In the genomic region with DNA sequence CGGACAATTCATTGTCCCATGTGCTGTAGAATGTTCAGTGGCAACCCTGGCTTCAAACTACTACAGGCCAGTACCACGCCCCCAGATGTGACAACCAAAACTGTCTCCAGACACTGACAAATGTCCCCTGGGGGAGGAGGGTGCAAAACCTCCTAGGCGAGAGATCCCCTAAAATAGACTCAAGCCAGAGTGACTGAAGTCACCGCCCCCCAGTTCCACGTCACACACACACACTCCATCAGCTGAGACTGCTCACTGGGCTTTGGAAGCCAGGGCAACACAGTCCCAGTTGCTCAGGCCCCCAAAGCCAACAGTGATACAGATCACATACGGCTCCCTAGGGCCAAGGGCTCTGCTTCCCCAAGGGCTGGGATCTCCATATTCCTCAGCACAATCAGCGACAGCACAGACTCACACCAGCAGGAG, we compare ENCODE assay signal across 8 cellular contexts. TPM values are rescaled to one million over a fixed set of nuclear protein-coding genes. Genes with fewer than 3 reads are reported as not detected.
DNase-seq lines count a peak whose midpoint lies in the region; ATAC-seq, FAIRE-seq and TF ChIP-seq lines count a peak whose summit lies in the region.

No MANE protein-coding gene starts in this region.

- TF ChIP-seq POLR2A in H1 (IDR thresholded peaks at IDR 0.05; ENCODE audit: control extremely low read depth in 1 of 2, low read depth in 2 of 2, low read length in 2 of 2) (no peak), stomach (IDR thresholded peaks at IDR 0.05) (no peak)

- no peak overlapping the region for H3K23ac ChIP-seq in H1 (ENCODE audit: insufficient read length)

- peaks cover 0 to 90% of the 10 kb centered on the region in 2 experiments; a peak in 2 of 4 replicates for H3K79me2 ChIP-seq in H1 (ENCODE audit: control insufficient read depth in 1 of 2, insufficient read depth in 2 of 2, low read length in 2 of 2)

- no peak overlapping the region for H3K4ac ChIP-seq in H1 (replicated peaks; ENCODE audit: insufficient read length, low read depth, low read length)

- H3K4me3 Mint-ChIP-seq in CD8-positive, alpha-beta T cell: peak overlapping the region; percentile 86

- H3K9me3 ChIP-seq in CD8-positive, alpha-beta T cell (ENCODE audit: low read length): no peaks in the 10 kb centered on the region
- H3K9me3 ChIP-seq in H1 (ENCODE audit: insufficient read depth in 2 of 2, low read depth in 1 of 2, low read length in 1 of 2) (no peaks in the 10 kb centered on the region), stomach (no peaks in the 10 kb centered on the region)

- H3K14ac ChIP-seq in H1 (ENCODE audit: insufficient read length): no peak overlapping the region

- CTCF ChIA-PET in CD8-positive, alpha-beta T cell (lab: Charles Lee): interaction anchor here (0.9 to 6.1 kb wide), 4 partner anchors 8 to 87 kb away, joined by 3 to 30 read pairs (median 4); no protein-coding TSS in a partner anchor
- CTCF ChIA-PET in H1 (lab: Charles Lee; ENCODE audit: partially characterized antibody): interaction anchor here (0.9 to 4.1 kb wide), 8 partner anchors 9 to 237 kb away, joined by 3 to 30 read pairs (median 3); no protein-coding TSS in a partner anchor

- peak overlapping the region; percentile 42 for H3K27ac ChIP-seq in CD8-positive, alpha-beta T cell (ENCODE audit: low read depth, low read length)
- H3K27ac ChIP-seq in H1 (ENCODE audit: low read depth, low read length) (no peak overlapping the region), stomach (no peak overlapping the region)

- TF ChIP-seq CTCF in CD8-positive, alpha-beta T cell (IDR thresholded peaks at IDR 0.05): no peak
- TF ChIP-seq CTCF in H1 (IDR thresholded peaks at IDR 0.05; ENCODE audit: control extremely low read depth in 1 of 3, insufficient read depth in 1 of 3, low read depth in 1 of 3, low read length in 3 of 3): no peak
- no peak for TF ChIP-seq CTCF in stomach (IDR thresholded peaks at IDR 0.05)

- peak in 1 of 7 experiments; percentile 39 for DNase-seq in CD8-positive, alpha-beta T cell
- DNase-seq in H1 (ENCODE audit: low read depth in 1 of 2, low spot score in 2 of 2) (no peak), kidney tubule cell (ENCODE audit: low spot score) (no peak), stomach (no peak), NCI-H524 treated with DMSO at 0.1 percent for 48 hours (lab: John Stamatoyannopoulos, UW) (no peak), NCI-H1417 treated with DMSO at 0.1 percent for 48 hours (lab: John Stamatoyannopoulos, UW) (no peak)

- H2BK12ac ChIP-seq in H1 (ENCODE audit: low read depth, low read length): no peak overlapping the region

- no peak for FAIRE-seq in H1 (lab: Jason Lieb, UNC)

- no peak overlapping the region for H2AK5ac ChIP-seq in H1 (ENCODE audit: low read depth, low read length)

- WGBS in H1 (ENCODE audit: extremely low coverage in 1 of 2, insufficient coverage in 1 of 2, insufficient read length in 1 of 2, insufficient replicate concordance in 2 of 2, low coverage in 1 of 2, low lambda C conversion rate in 2 of 2, missing lambda C conversion rate in 1 of 2), 2 experiments: 62% methylated on average over 7 of the region's 7 CpGs; no CpG with 5 or more reads in 1 of the 2 experiments
- WGBS in stomach, 5 donors: 75 to 90% (median 88%) methylated on average over 7 of the region's 7 CpGs

- POLR2A ChIA-PET in CD8-positive, alpha-beta T cell (lab: Charles Lee): interaction anchor here (0.7 to 1.9 kb wide), 6 partner anchors 12 to 262 kb away, joined by 3 to 9 read pairs (median 5); a partner anchor contains a TSS
- POLR2A ChIA-PET in H1 (lab: Charles Lee; ENCODE audit: partially characterized antibody): interaction anchor here (0.7 to 1.8 kb wide), 2 partner anchors 10 to 266 kb away, joined by 4 to 7 read pairs; no protein-coding TSS in a partner anchor

- H4K8ac ChIP-seq in H1 (ENCODE audit: extremely low read depth, insufficient read depth, low read length): no peak overlapping the region; the same call in 1 of the 2 replicates

- intact Hi-C loops in CD8-positive, alpha-beta T cell (cut with DNase I, micrococcal nuclease): loop anchor here (1.0 to 5.0 kb wide), 6 partner anchors 12 to 114 kb away; a partner anchor contains a TSS
- intact Hi-C loops in stomach (cut with DNase I; ENCODE audit: low total_unique reads): no loop called here

- no peak; a peak in 1 of 4 replicates for TF ChIP-seq RAD21 in H1 (IDR thresholded peaks at IDR 0.05 in 1 of 2, conservative IDR thresholded peaks at IDR 0.05 in 1 of 2; ENCODE audit: low read depth in 2 of 2, low read length in 2 of 2)

- no peak for TF ChIP-seq EP300 in H1 (IDR thresholded peaks at IDR 0.05; ENCODE audit: borderline replicate concordance in 1 of 2, low read depth in 2 of 2, low read length in 2 of 2)
- no peak for TF ChIP-seq EP300 in stomach (IDR thresholded peaks at IDR 0.05)

- peaks cover 17% of the 10 kb centered on the region for H3K4me1 ChIP-seq in CD8-positive, alpha-beta T cell (ENCODE audit: insufficient read depth, low read length)
- H3K4me1 ChIP-seq in H1 (replicated peaks in 1 of 4; ENCODE audit: control insufficient read depth in 3 of 4, insufficient read depth in 4 of 4, low read length in 3 of 4) (peaks cover 12 to 35% (median 20%) of the 10 kb centered on the region in 4 experiments), stomach (peaks cover 0 to 21% (median 10%) of the 10 kb centered on the region in 4 donors)

- H3K4me3 ChIP-seq in CD8-positive, alpha-beta T cell (ENCODE audit: low read depth, low read length): peak overlapping the region; percentile 26
- 0 out of 8 replicates have a peak overlapping the region, but pooled peaks of 1 of the 4 experiments have one; percentile 22 for H3K4me3 ChIP-seq in H1 (ENCODE audit: extremely low read depth in 1 of 4, insufficient read depth in 2 of 4, low read depth in 3 of 4, low read length in 4 of 4)
- H3K4me3 ChIP-seq in stomach: no peak overlapping the region

- no peak for ATAC-seq in CD8-positive, alpha-beta T cell
- ATAC-seq in GM19351 (IDR thresholded peaks at IDR 0.05; ENCODE audit: unreplicated experiment): peak; percentile 80
- peak; percentile 75 for ATAC-seq in HG03432 (IDR thresholded peaks at IDR 0.05; ENCODE audit: unreplicated experiment)

- no peak overlapping the region for H3K9ac ChIP-seq in H1 (replicated peaks in 1 of 4; ENCODE audit: extremely low read depth in 1 of 4, low read depth in 3 of 4, low read length in 3 of 4)

- no peak overlapping the region for H4K5ac ChIP-seq in H1 (ENCODE audit: insufficient read length, low read depth, low read length)

- H3K56ac ChIP-seq in H1 (replicated peaks; ENCODE audit: insufficient read length, low read depth, low read length): no peak overlapping the region

- no peak overlapping the region for H4K91ac ChIP-seq in H1 (replicated peaks; ENCODE audit: insufficient read length, low read length)

- no peaks in the 10 kb centered on the region for H3K27me3 Mint-ChIP-seq in CD8-positive, alpha-beta T cell (ENCODE audit: low read depth)

- H3K9me3 Mint-ChIP-seq in CD8-positive, alpha-beta T cell: no peaks in the 10 kb centered on the region

- H2BK120ac ChIP-seq in H1 (replicated peaks; ENCODE audit: low read depth, low read length): no peak overlapping the region

- H3K4me1 Mint-ChIP-seq in CD8-positive, alpha-beta T cell (ENCODE audit: low read depth): peaks cover 31% of the 10 kb centered on the region

- no peak overlapping the region for H2AFZ ChIP-seq in H1 (ENCODE audit: low read length)

- peaks cover 13% of the 10 kb centered on the region for H3K36me3 Mint-ChIP-seq in CD8-positive, alpha-beta T cell

- peaks cover 25 to 33% of the 10 kb centered on the region in 2 experiments for H4K20me1 ChIP-seq in H1 (replicated peaks in 1 of 2; ENCODE audit: control insufficient read depth in 1 of 2, insufficient read depth in 2 of 2, low read length in 2 of 2)

- peaks cover 32% of the 10 kb centered on the region for H3K79me1 ChIP-seq in H1 (ENCODE audit: low read depth, low read length)

- no peaks in the 10 kb centered on the region for H3K27me3 ChIP-seq in CD8-positive, alpha-beta T cell (ENCODE audit: insufficient read depth, low read length)
- H3K27me3 ChIP-seq in H1 (replicated peaks in 1 of 4; ENCODE audit: control insufficient read depth in 3 of 4, extremely low read depth in 1 of 4, insufficient read depth in 3 of 4, low read length in 3 of 4): no peaks in the 10 kb centered on the region
- no peaks in the 10 kb centered on the region for H3K27me3 ChIP-seq in stomach

- no peak overlapping the region for H2BK20ac ChIP-seq in H1 (ENCODE audit: low read length)

- peak overlapping the region; percentile 96 for H3K27ac Mint-ChIP-seq in CD8-positive, alpha-beta T cell

- H3K36me3 ChIP-seq in CD8-positive, alpha-beta T cell (ENCODE audit: insufficient read depth, low read length): no peaks in the 10 kb centered on the region
- H3K36me3 ChIP-seq in H1 (ENCODE audit: control insufficient read depth in 2 of 4, insufficient read depth in 4 of 4, low read length in 3 of 4) (no peaks in the 10 kb centered on the region; a peak in 1 of 8 replicates), stomach (peaks cover 0 to 19% (median 12%) of the 10 kb centered on the region in 4 donors)

- no peaks in the 10 kb centered on the region for H3K23me2 ChIP-seq in H1 (ENCODE audit: low read depth, low read length)

- no peak overlapping the region for H2BK15ac ChIP-seq in H1 (ENCODE audit: low read length)

- H3K4me2 ChIP-seq in H1 (ENCODE audit: insufficient read depth in 1 of 2, low read depth in 2 of 2, low read length in 2 of 2): peak overlapping the region; percentile 36 to 53; a peak in 3 of 4 replicates

- no peak overlapping the region; the same call in 1 of the 2 replicates for H3K18ac ChIP-seq in H1 (ENCODE audit: extremely low read depth, low read length)

- H2BK5ac ChIP-seq in H1 (ENCODE audit: low read depth, low read length): no peak overlapping the region; the same call in 1 of the 2 replicates

TF ChIP-seq in H1, 55 proteins besides CTCF, POLR2A, EP300 and RAD21 (continues in another document):
- TF ChIP-seq, protein P1, sequence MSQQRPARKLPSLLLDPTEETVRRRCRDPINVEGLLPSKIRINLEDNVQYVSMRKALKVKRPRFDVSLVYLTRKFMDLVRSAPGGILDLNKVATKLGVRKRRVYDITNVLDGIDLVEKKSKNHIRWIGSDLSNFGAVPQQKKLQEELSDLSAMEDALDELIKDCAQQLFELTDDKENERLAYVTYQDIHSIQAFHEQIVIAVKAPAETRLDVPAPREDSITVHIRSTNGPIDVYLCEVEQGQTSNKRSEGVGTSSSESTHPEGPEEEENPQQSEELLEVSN (IDR thresholded peaks at IDR 0.05): no peak

RNA-seq across cellular contexts. Expression of a gene that starts 19.1 kb away (rescaled TPM):
- 10 to 100 TPM; 28.3 to 35.7 TPM for total RNA-seq in CD8-positive, alpha-beta T cell
- total RNA-seq in H1 (2021; fragmentation: NEBNext Ultra II Directional; extraction: Animal tissue kit (Norgen Biotek cat#: 25700)): 31.3 and 31.5 TPM in 2 replicates
- polyA plus RNA-seq in H1 (2011; rRNA removed): 15.4 and 31.2 TPM in 2 replicates
- 14.3 TPM for polyA plus RNA-seq in H1 (2011; cell fraction: cytosol; rRNA removed)
- polyA plus RNA-seq in H1 (2011; cell fraction: nucleus; rRNA removed): 24.1 TPM
- polyA plus RNA-seq in H1 (2012, experiment 1 of 2): 9.7 to 17.8 TPM (median 12.6 TPM) in 4 replicates
- polyA plus RNA-seq in H1 (2012, experiment 2 of 2): 5.0 TPM
- 14.8 TPM for polyA plus RNA-seq in H1 (2013, experiment 1 of 2)
- polyA plus RNA-seq in H1 (2013, experiment 2 of 2): 12.6 TPM
- 35.1 and 38.5 TPM in 2 replicates for polyA minus RNA-seq in H1 (2011; rRNA and poly(A)+ RNA removed)
- 26.3 TPM for polyA minus RNA-seq in H1 (2011; cell fraction: cytosol; rRNA and poly(A)+ RNA removed)
- polyA minus RNA-seq in H1 (2011; cell fraction: nucleus; rRNA and poly(A)+ RNA removed): 47.3 TPM
- total RNA-seq in stomach: 10 to 100 TPM; 22.8 to 98.8 (median 28.1) TPM
- polyA plus RNA-seq in stomach: 1 to 10 TPM; 1.7 to 3.7 (median 3.6) TPM
